In genomic region chr4:95549246-95550138, GRCh38 we compare ENCODE assay signal across 8 cellular contexts. TPM values are rescaled to one million over a fixed set of nuclear protein-coding genes. Genes with fewer than 3 reads are reported as not detected.
DNase-seq lines count a peak whose midpoint lies in the region; ATAC-seq, FAIRE-seq and TF ChIP-seq lines count a peak whose summit lies in the region.

No MANE protein-coding gene starts in this region.

- TF ChIP-seq CTCF in activated CD8-positive, alpha-beta T cell treated with anti-CD3 and anti-CD28 coated beads for 36 hours (IDR thresholded peaks at IDR 0.05), result no peak
- TF ChIP-seq CTCF in neural cell (IDR thresholded peaks at IDR 0.05; ENCODE audit: poor library complexity, severe bottlenecking), result no peak

- no peak for TF ChIP-seq EP300 in neural cell (conservative IDR thresholded peaks at IDR 0.05; ENCODE audit: poor library complexity, severe bottlenecking)

- intact Hi-C loops in activated CD8-positive, alpha-beta T cell treated with anti-CD3 and anti-CD28 coated beads for 36 hours (cut with micrococcal nuclease), result no loop called here

- POLR2A ChIA-PET in activated CD8-positive, alpha-beta T cell treated with anti-CD3 and anti-CD28 coated beads for 36 hours (lab: Charles Lee), result no interaction called here

- no peaks in the 10 kb centered on the region for H3K79me2 ChIP-seq in neural cell (replicated peaks; ENCODE audit: insufficient read depth, low read length)

- H3K9me3 Mint-ChIP-seq in activated CD8-positive, alpha-beta T cell treated with anti-CD3 and anti-CD28 coated beads for 36 hours, result no peaks in the 10 kb centered on the region

- DNase-seq in Caki2 (ENCODE audit: low read depth), result peak; percentile 50
- DNase-seq in activated CD8-positive, alpha-beta T cell treated with anti-CD3 and anti-CD28 coated beads for 36 hours, result peak; percentile 46
- peak; percentile 39 to 51 for DNase-seq in frontal cortex (ENCODE audit: low spot score in 2 of 2)
- no peak for DNase-seq in SK-N-DZ (ENCODE audit: low spot score)
- DNase-seq in amniotic stem cell (lab: John Stamatoyannopoulos, UW), result no peak

- H4K20me1 ChIP-seq in neural cell (ENCODE audit: insufficient read depth), result no peaks in the 10 kb centered on the region

- H3K4me2 ChIP-seq in neural cell (ENCODE audit: low read length), result peak overlapping the region; percentile 65

- H3K27me3 Mint-ChIP-seq in activated CD8-positive, alpha-beta T cell treated with anti-CD3 and anti-CD28 coated beads for 36 hours, result peaks cover 50% of the 10 kb centered on the region

- H3K9ac ChIP-seq in neural cell (ENCODE audit: low read length), result peak overlapping the region; percentile 31

- peaks cover 14% of the 10 kb centered on the region for H3K4me1 Mint-ChIP-seq in activated CD8-positive, alpha-beta T cell treated with anti-CD3 and anti-CD28 coated beads for 36 hours (ENCODE audit: low read depth)

- no peaks in the 10 kb centered on the region for H3K36me3 Mint-ChIP-seq in activated CD8-positive, alpha-beta T cell treated with anti-CD3 and anti-CD28 coated beads for 36 hours (ENCODE audit: low read depth)

- no peaks in the 10 kb centered on the region for H3K36me3 ChIP-seq in neural cell (ENCODE audit: insufficient read depth, low read length)

- peak overlapping the region; percentile 68 for H3K4me3 Mint-ChIP-seq in activated CD8-positive, alpha-beta T cell treated with anti-CD3 and anti-CD28 coated beads for 36 hours

- no peak overlapping the region for H3K27ac ChIP-seq in neural cell (ENCODE audit: low read length)

- no peak overlapping the region for H3K27ac Mint-ChIP-seq in activated CD8-positive, alpha-beta T cell treated with anti-CD3 and anti-CD28 coated beads for 36 hours

- H3F3A ChIP-seq in neural cell (ENCODE audit: insufficient read depth, low read length, poor library complexity, severe bottlenecking), result no peaks in the 10 kb centered on the region

- ATAC-seq in GM19351 (IDR thresholded peaks at IDR 0.05; ENCODE audit: unreplicated experiment), result peak; percentile 95
- peak; percentile 97 for ATAC-seq in HG03378 (IDR thresholded peaks at IDR 0.05; ENCODE audit: unreplicated experiment)
- ATAC-seq in activated CD8-positive, alpha-beta T cell treated with anti-CD3 and anti-CD28 coated beads for 36 hours, result peak; percentile 86

- CTCF ChIA-PET in activated CD8-positive, alpha-beta T cell treated with anti-CD3 and anti-CD28 coated beads for 36 hours (lab: Charles Lee), result no interaction called here

- H2AFZ ChIP-seq in neural cell (ENCODE audit: low read depth, low read length), result no peak overlapping the region

- no peak for FAIRE-seq in frontal cortex (lab: Jason Lieb, UNC)

- H3K27me3 ChIP-seq in neural cell (ENCODE audit: insufficient read depth, low read depth, low read length), result peaks cover 69% of the 10 kb centered on the region

- peak overlapping the region; percentile 74 for H3K4me3 ChIP-seq in neural cell (ENCODE audit: low read length)

- in situ Hi-C loops in Caki2 (cut with HindIII; ENCODE audit: low pct_unique_long_range_greater_than_20kb, low sequenced_read_pairs), result no loop called here

- H3K9me2 ChIP-seq in neural cell (ENCODE audit: insufficient read depth, low read length), result no peaks in the 10 kb centered on the region

- no peak for TF ChIP-seq RAD21 in neural cell (conservative IDR thresholded peaks at IDR 0.05)

- no peaks in the 10 kb centered on the region for H3K9me3 ChIP-seq in neural cell (ENCODE audit: low read length)

TF ChIP-seq in neural cell, 6 proteins besides CTCF, POLR2A, EP300 and RAD21:
- TF ChIP-seq POLR2AphosphoS5 (IDR thresholded peaks at IDR 0.05) (peak; percentile 9), REST (IDR thresholded peaks at IDR 0.05; ENCODE audit: borderline replicate concordance) (no peak), EZH2 (IDR thresholded peaks at IDR 0.05; ENCODE audit: borderline replicate concordance, insufficient read depth, low read length, poor library complexity, severe bottlenecking) (no peak), TAF1 (IDR thresholded peaks at IDR 0.05; ENCODE audit: low read depth) (no peak), MXI1 (conservative IDR thresholded peaks at IDR 0.05; ENCODE audit: poor library complexity, severe bottlenecking) (no peak)
TF ChIP-seq in neural cell: peak in this region for 1.

RNA-seq across cellular contexts. Expression of gene UNC5C, which starts 0.7 kb away (rescaled TPM):
- not detected in 2 replicates for total RNA-seq in Caki2 (2014; rRNA removed; shearing (Covaris generic); ENCODE audit: low replicate concordance)
- total RNA-seq in activated CD8-positive, alpha-beta T cell treated with anti-CD3 and anti-CD28 coated beads for 36 hours, result not detected
- total RNA-seq in frontal cortex, result 14.3 TPM
- polyA plus RNA-seq in neural cell, result 0.56 and 0.72 TPM in 2 replicates
- 2.2 and 2.5 TPM in 2 replicates for polyA minus RNA-seq in neural cell
- polyA plus RNA-seq in SK-N-DZ (2014; cell fraction: cytosol; rRNA removed), result 21.3 and 25.4 TPM in 2 replicates
- polyA plus RNA-seq in SK-N-DZ (2014; cell fraction: nucleus; rRNA removed), result 22.7 and 33.3 TPM in 2 replicates

Comparison
In these comparisons a context has a peak if more than half of its experiments do, and no peak if none do; other contexts are left out.
1. DNase-seq: peak in Caki2 (single experiment), activated CD8-positive, alpha-beta T cell treated with anti-CD3 and anti-CD28 coated beads for 36 hours (single experiment) and frontal cortex (2 of 2); none in SK-N-DZ (single experiment) and amniotic stem cell (single experiment).
2. RNA of gene UNC5C, which starts 0.7 kb away (total RNA-seq): 14.3 TPM in frontal cortex (single experiment); not detected in activated CD8-positive, alpha-beta T cell treated with anti-CD3 and anti-CD28 coated beads for 36 hours and not detected in Caki2; every median in the first group is over 10 times any median in the second.
3. Peak in every context shown above with its lines, with median percentiles within 50 percentile points of each other: ATAC-seq.